ENCODE assay signal across 23 cellular contexts in the genomic region with DNA sequence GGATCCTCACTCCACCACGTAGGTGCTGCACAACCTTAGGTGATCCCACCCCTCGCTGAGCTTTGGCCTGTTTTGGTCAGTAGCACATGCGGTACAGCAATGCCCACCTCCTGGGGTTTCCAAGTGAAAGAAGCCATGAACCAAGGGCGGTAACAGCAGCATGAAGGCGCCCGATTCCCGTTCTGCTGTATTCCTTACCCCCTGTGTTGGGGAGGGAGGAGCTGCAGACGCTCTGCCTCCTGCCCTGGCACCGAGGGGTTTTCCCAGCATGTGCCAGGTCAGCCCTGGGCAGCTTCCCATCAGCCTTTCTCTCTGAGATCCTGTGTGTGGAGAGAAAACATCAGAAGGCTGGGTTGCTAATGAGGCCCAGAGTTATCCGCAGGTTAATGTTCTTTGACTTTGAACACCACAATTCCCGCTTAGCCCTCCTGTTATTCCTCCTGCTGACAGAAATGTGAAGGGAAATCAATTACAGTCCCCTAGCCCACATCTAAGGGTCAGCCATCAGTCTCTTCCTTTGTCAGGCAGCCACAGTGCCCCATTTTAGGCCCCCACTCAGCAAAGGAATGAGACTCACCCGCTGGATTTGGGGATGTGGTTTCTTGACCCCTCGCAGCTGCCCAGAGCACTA.
A peak's percentile ranks its signal among the peaks of the same experiment; 100 is the strongest.
DNase-seq lines count a peak whose midpoint lies in the region; ATAC-seq, FAIRE-seq and TF ChIP-seq lines count a peak whose summit lies in the region.
"Had no signal": no experiment of that assay in that cellular context is flagged by ENCODE, and none has a peak within 500 bp of the region (broad histone marks: within the 10 kb centered on the region; RNA-seq: fewer than 3 reads in every experiment).

No MANE protein-coding gene starts in this region.

- H2AFZ ChIP-seq in Karpas-422 (ENCODE audit: low read length), result no peak overlapping the region
- H2AFZ ChIP-seq: parathyroid adenoma had no signal

- no peaks in the 10 kb centered on the region for H3K79me2 ChIP-seq in Karpas-422 (ENCODE audit: low read length)
- H3K79me2 ChIP-seq: parathyroid adenoma had no signal

- ATAC-seq in HG03097 (IDR thresholded peaks at IDR 0.05; ENCODE audit: low FRiP score, unreplicated experiment) (no peak), HG02623 (IDR thresholded peaks at IDR 0.05; ENCODE audit: unreplicated experiment) (no peak)
- ATAC-seq: stimulated activated naive CD8-positive, alpha-beta T cell treated with anti-CD3 and anti-CD28 coated beads, Interleukin-15, Interleukin-2, amounts not matched to agents 100 U/mL and 50 U/mL, for 24 hours had no signal

- H3K4me1 ChIP-seq in kidney (ENCODE audit: control insufficient read depth in 1 of 2, insufficient read depth in 1 of 2, low read depth in 1 of 2, low read length in 2 of 2) (no peaks in the 10 kb centered on the region), rectal smooth muscle tissue (ENCODE audit: control insufficient read depth, insufficient read depth, low read length) (no peaks in the 10 kb centered on the region), Karpas-422 (ENCODE audit: low read length) (no peaks in the 10 kb centered on the region)
- H3K4me1 ChIP-seq: parathyroid adenoma had no signal

- intact Hi-C loops in kidney (cut with DNase I), result no loop called here

- H3K4me3 ChIP-seq in kidney (ENCODE audit: low read length in 2 of 2) (no peak overlapping the region), rectal smooth muscle tissue (ENCODE audit: low read length) (no peak overlapping the region), Karpas-422 (ENCODE audit: low read length) (no peak overlapping the region)

- H4K20me1 ChIP-seq in Karpas-422 (ENCODE audit: insufficient read depth, low read depth, low read length), result no peaks in the 10 kb centered on the region

- DNase-seq in Daoy (ENCODE audit: low read depth) (peak; percentile 39), kidney (peak; percentile 29), NCI-H69 (lab: John Stamatoyannopoulos, UW) (no peak), Karpas-422 (no peak)
- DNase-seq: activated CD4-positive, alpha-beta T cell treated with anti-CD3 and anti-CD28 coated beads, Interleukin-2, amount 10 ng/mL, durations not matched to agents 24 days and 14 days; activated naive CD8-positive, alpha-beta T cell treated with anti-CD3 and anti-CD28 coated beads for 36 hours; GF-D8; glutamatergic neuron; Kasumi-1; NCI-H1417; NCI-H446; stimulated activated CD4-positive, alpha-beta T cell treated with anti-CD3 and anti-CD28 coated beads, Interleukin-12 subunit alpha, Interleukin-12 subunit beta, amount 100 ng/mL, for 4 hours; stimulated activated naive CD8-positive, alpha-beta T cell treated with anti-CD3 and anti-CD28 coated beads, Interleukin-15, Interleukin-2, amounts not matched to agents 100 U/mL and 50 U/mL, for 24 hours; T1000 had no signal

- H3K27ac ChIP-seq in angular gyrus (ENCODE audit: low read depth, low read length), result peak overlapping the region; percentile 97
- no peak overlapping the region for H3K27ac ChIP-seq in kidney (ENCODE audit: low read depth in 2 of 2, low read length in 2 of 2)
- H3K27ac ChIP-seq in rectal smooth muscle tissue (ENCODE audit: low read depth, low read length), result peak overlapping the region; percentile 38
- H3K27ac ChIP-seq in Karpas-422 (ENCODE audit: low read length), result no peak overlapping the region
- H3K27ac ChIP-seq: epithelial cell of prostate, HL-60, parathyroid adenoma had no signal

- H3K4me2 ChIP-seq in Karpas-422 (ENCODE audit: low read depth, low read length, poor library complexity, severe bottlenecking), result no peak overlapping the region

- no peak overlapping the region for H3K9ac ChIP-seq in kidney (ENCODE audit: low read length in 2 of 2)
- H3K9ac ChIP-seq in rectal smooth muscle tissue (ENCODE audit: low read length), result no peak overlapping the region
- H3K9ac ChIP-seq in Karpas-422 (ENCODE audit: low read length), result no peak overlapping the region
- H3K9ac ChIP-seq: parathyroid adenoma had no signal

- no peaks in the 10 kb centered on the region for H3K27me3 ChIP-seq in rectal smooth muscle tissue (ENCODE audit: control insufficient read depth, insufficient read depth, low read length)
- no peaks in the 10 kb centered on the region for H3K27me3 ChIP-seq in Karpas-422 (ENCODE audit: low read length)

- H3K9me2 ChIP-seq in Karpas-422 (replicated peaks; ENCODE audit: insufficient read depth, low read length), result no peaks in the 10 kb centered on the region

- TF ChIP-seq CTCF in kidney (IDR thresholded peaks at IDR 0.05; ENCODE audit: borderline replicate concordance, extremely low read depth, insufficient read depth), result no peak

- H3K9me3 ChIP-seq in kidney (ENCODE audit: control insufficient read depth in 1 of 2, low read length in 2 of 2) (no peaks in the 10 kb centered on the region), Karpas-422 (ENCODE audit: low read length) (no peaks in the 10 kb centered on the region)

- H3K36me3 ChIP-seq in kidney (ENCODE audit: control insufficient read depth in 1 of 2, insufficient read depth in 2 of 2, low read length in 2 of 2) (peaks cover 5 to 16% of the 10 kb centered on the region in 2 donors), rectal smooth muscle tissue (ENCODE audit: control insufficient read depth, insufficient read depth, low read length) (peaks cover 2% of the 10 kb centered on the region), Karpas-422 (ENCODE audit: insufficient read depth, low read length) (no peaks in the 10 kb centered on the region)

- no peak for FAIRE-seq in kidney (lab: Jason Lieb, UNC)
- FAIRE-seq: colon, keratinocyte had no signal

Comparison
In these comparisons a context has a peak if more than half of its experiments do, and no peak if none do; other contexts are left out.
1. DNase-seq: peak in Daoy (single experiment) and kidney (single experiment); none in NCI-H69 (single experiment) and Karpas-422 (single experiment).
2. H3K27ac ChIP-seq: peak in angular gyrus (single experiment) and rectal smooth muscle tissue (single experiment); none in kidney (0 of 2) and Karpas-422 (single experiment).